Comparison of ENCODE assay signal across 24 cellular contexts in the genomic region with DNA sequence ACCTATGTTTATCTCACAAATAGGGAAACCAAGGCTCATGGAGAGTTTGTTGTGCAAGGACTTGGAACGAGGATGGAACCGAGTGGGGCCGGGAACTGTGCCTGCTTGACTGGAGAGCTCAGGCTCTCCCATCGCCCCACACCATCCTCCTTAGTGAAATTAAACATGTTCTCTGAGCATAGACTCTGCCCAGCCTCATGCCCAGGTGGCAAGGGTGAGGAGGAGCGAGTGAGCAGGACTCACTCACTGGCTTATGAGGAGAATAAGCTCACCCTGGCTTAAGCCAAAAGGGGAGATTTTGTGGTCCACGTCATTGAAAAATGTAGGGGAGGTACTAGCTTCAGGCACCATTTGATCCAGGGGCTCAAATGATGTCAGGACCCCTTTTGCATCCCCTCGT. TPM values are rescaled to one million over a fixed set of nuclear protein-coding genes. Genes with fewer than 3 reads are reported as not detected.
"Had no signal": no experiment of that assay in that cellular context is flagged by ENCODE, and none has a peak within 500 bp of the region (broad histone marks: within the 10 kb centered on the region; RNA-seq: fewer than 3 reads in every experiment).

No MANE protein-coding gene starts in this region.

- H3K36me3 ChIP-seq: breast epithelium, colonic mucosa, right atrium auricular region, suprapubic skin, tibial nerve had no signal

- H3K9me3 Mint-ChIP-seq: activated CD8-positive, alpha-beta T cell treated with anti-CD3 and anti-CD28 coated beads for 36 hours; activated naive CD4-positive, alpha-beta T cell treated with anti-CD3 and anti-CD28 coated beads, Interleukin-2, amount 50 U/mL, for 24 hours; activated naive CD8-positive, alpha-beta T cell treated with anti-CD3 and anti-CD28 coated beads, Interleukin-2, amount 50 U/mL, for 24 hours; activated T-cell treated with anti-CD3 and anti-CD28 coated beads, Interleukin-2, amount 50 U/mL, for 4 hours; activated T-helper 17 cell treated with anti-CD3 and anti-CD28 coated beads, Interleukin-2, amount 50 U/mL, for 72 hours; neural crest cell; stimulated activated effector memory CD8-positive, alpha-beta T cell treated with anti-CD3 and anti-CD28 coated beads, Interleukin-12 subunit alpha, Interleukin-12 subunit beta, amount 100 ng/mL, for 72 hours; stimulated activated naive CD8-positive, alpha-beta T cell treated with anti-CD3 and anti-CD28 coated beads, Interleukin-15, Interleukin-2, amounts not matched to agents 100 ng/mL and 50 ng/mL, for 24 hours; WTC11 had no signal

- H3K36me3 Mint-ChIP-seq: stimulated activated effector memory CD8-positive, alpha-beta T cell treated with anti-CD3 and anti-CD28 coated beads, Interleukin-12 subunit alpha, Interleukin-12 subunit beta, amount 100 ng/mL, for 72 hours; WTC11 had no signal

- H3K4me3 Mint-ChIP-seq: activated CD8-positive, alpha-beta T cell treated with anti-CD3 and anti-CD28 coated beads for 36 hours; activated naive CD4-positive, alpha-beta T cell treated with anti-CD3 and anti-CD28 coated beads, Interleukin-2, amount 50 U/mL, for 24 hours; activated naive CD8-positive, alpha-beta T cell treated with anti-CD3 and anti-CD28 coated beads, Interleukin-2, amount 50 U/mL, for 24 hours; activated T-cell treated with anti-CD3 and anti-CD28 coated beads, Interleukin-2, amount 50 U/mL, for 4 hours; activated T-helper 17 cell treated with anti-CD3 and anti-CD28 coated beads, Interleukin-2, amount 50 U/mL, for 72 hours; neural crest cell; stimulated activated effector memory CD8-positive, alpha-beta T cell treated with anti-CD3 and anti-CD28 coated beads, Interleukin-12 subunit alpha, Interleukin-12 subunit beta, amount 100 ng/mL, for 72 hours; stimulated activated naive CD8-positive, alpha-beta T cell treated with anti-CD3 and anti-CD28 coated beads, Interleukin-15, Interleukin-2, amounts not matched to agents 100 ng/mL and 50 ng/mL, for 24 hours; WTC11 had no signal

- H3K9me3 ChIP-seq: breast epithelium, colonic mucosa, psoas muscle, right atrium auricular region, suprapubic skin, tibial nerve had no signal

- ATAC-seq: activated CD8-positive, alpha-beta T cell treated with anti-CD3 and anti-CD28 coated beads for 36 hours; activated naive CD8-positive, alpha-beta T cell treated with anti-CD3 and anti-CD28 coated beads, Interleukin-2, amount 50 U/mL, for 24 hours; activated T-cell treated with anti-CD3 and anti-CD28 coated beads, Interleukin-2, amount 50 U/mL, for 4 hours; activated T-helper 17 cell treated with anti-CD3 and anti-CD28 coated beads, Interleukin-2, amount 50 U/mL, for 72 hours; stimulated activated effector memory CD8-positive, alpha-beta T cell treated with anti-CD3 and anti-CD28 coated beads, Interleukin-12 subunit alpha, Interleukin-12 subunit beta, amount 100 ng/mL, for 72 hours had no signal

- H3K4me3 ChIP-seq: colonic mucosa, right atrium auricular region, tibial nerve had no signal

- H2AFZ ChIP-seq: parathyroid adenoma had no signal

- H3K27ac ChIP-seq: colonic mucosa, parathyroid adenoma, psoas muscle, suprapubic skin had no signal

- H3K27me3 ChIP-seq: breast epithelium, colonic mucosa, right atrium auricular region, suprapubic skin, tibial nerve had no signal

- H3K79me2 ChIP-seq: parathyroid adenoma had no signal

- H3K27ac Mint-ChIP-seq: activated CD8-positive, alpha-beta T cell treated with anti-CD3 and anti-CD28 coated beads for 36 hours; activated naive CD4-positive, alpha-beta T cell treated with anti-CD3 and anti-CD28 coated beads, Interleukin-2, amount 50 U/mL, for 24 hours; activated naive CD8-positive, alpha-beta T cell treated with anti-CD3 and anti-CD28 coated beads, Interleukin-2, amount 50 U/mL, for 24 hours; activated T-helper 17 cell treated with anti-CD3 and anti-CD28 coated beads, Interleukin-2, amount 50 U/mL, for 72 hours; stimulated activated effector memory CD8-positive, alpha-beta T cell treated with anti-CD3 and anti-CD28 coated beads, Interleukin-12 subunit alpha, Interleukin-12 subunit beta, amount 100 ng/mL, for 72 hours; stimulated activated naive CD8-positive, alpha-beta T cell treated with anti-CD3 and anti-CD28 coated beads, Interleukin-15, Interleukin-2, amounts not matched to agents 100 ng/mL and 50 ng/mL, for 24 hours; WTC11 had no signal

- H3K27me3 Mint-ChIP-seq: activated CD8-positive, alpha-beta T cell treated with anti-CD3 and anti-CD28 coated beads for 36 hours; activated naive CD4-positive, alpha-beta T cell treated with anti-CD3 and anti-CD28 coated beads, Interleukin-2, amount 50 U/mL, for 24 hours; activated naive CD8-positive, alpha-beta T cell treated with anti-CD3 and anti-CD28 coated beads, Interleukin-2, amount 50 U/mL, for 24 hours; activated T-helper 17 cell treated with anti-CD3 and anti-CD28 coated beads, Interleukin-2, amount 50 U/mL, for 72 hours; stimulated activated naive CD8-positive, alpha-beta T cell treated with anti-CD3 and anti-CD28 coated beads, Interleukin-15, Interleukin-2, amounts not matched to agents 100 ng/mL and 50 ng/mL, for 24 hours had no signal

- H3K4me1 ChIP-seq: colonic mucosa, parathyroid adenoma, psoas muscle had no signal

- DNase-seq: activated CD4-positive, alpha-beta T cell treated with anti-CD3 and anti-CD28 coated beads, Interleukin-2, amount 50 U/mL, for 1 hour; activated CD8-positive, alpha-beta T cell treated with anti-CD3 and anti-CD28 coated beads for 36 hours; activated naive CD8-positive, alpha-beta T cell treated with anti-CD3 and anti-CD28 coated beads, Interleukin-2, amount 50 U/mL, for 24 hours; activated T-cell treated with anti-CD3 and anti-CD28 coated beads, Interleukin-2, amount 50 U/mL, for 4 hours; colonic mucosa; effector memory CD4-positive, alpha-beta T cell; hippocampal formation; naive B cell; psoas muscle; stimulated activated CD4-positive, alpha-beta T cell treated with anti-CD3 and anti-CD28 coated beads, Interleukin-4, amount 100 ng/mL, for 1 hour; T-helper 2 cell had no signal

RNA-seq across cellular contexts. Expression of gene NKD1, which starts 44.8 kb away (rescaled TPM):
- total RNA-seq: epithelial cell of proximal tubule, fibroblast of villous mesenchyme had no signal
